In the genomic region with DNA sequence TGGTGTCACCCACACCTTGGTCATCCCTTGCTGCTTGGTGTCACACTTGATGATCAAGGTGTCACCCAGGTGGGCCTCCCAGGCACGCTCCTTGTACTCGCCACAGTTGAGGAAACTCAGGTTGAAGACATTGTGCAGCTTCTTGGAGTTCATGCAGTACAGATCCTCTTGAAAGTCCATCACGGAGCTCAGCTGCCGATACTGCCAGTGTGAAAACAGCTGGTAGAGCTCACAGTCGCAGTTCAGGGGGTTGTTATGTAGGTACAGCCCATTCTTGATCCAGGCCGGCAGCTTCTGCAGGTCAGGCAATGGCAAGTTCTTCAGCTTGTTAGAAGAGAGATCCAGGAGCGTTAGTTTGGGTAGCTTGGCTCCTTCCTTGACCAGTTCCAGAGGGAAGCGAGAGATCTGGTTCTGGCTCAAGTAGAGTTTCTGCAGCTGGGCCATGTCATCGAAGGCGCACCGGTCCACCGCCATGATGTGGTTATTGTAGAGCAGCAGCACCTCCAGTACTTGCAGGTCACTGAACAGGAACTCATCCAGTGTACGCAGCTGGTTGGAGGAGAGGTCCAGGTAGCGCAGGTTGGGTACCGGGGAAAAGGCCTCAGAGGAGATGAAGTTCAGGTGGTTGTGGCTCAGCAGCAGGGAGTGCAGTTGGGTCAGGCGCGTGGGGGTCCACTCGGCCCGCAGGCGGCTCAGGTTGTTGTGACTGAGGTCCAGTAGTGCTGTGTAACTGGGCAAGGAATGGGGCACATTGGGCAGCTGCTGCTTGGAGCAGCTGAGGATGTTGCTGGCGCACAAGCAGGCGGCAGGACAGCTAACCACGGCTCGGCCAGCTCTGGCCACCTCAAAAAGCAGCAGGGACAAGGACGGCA, we compare ENCODE assay signal across 14 cellular contexts. TPM values are rescaled to one million over a fixed set of nuclear protein-coding genes. Genes with fewer than 3 reads are reported as not detected.
DNase-seq lines count a peak whose midpoint lies in the region; ATAC-seq and TF ChIP-seq lines count a peak whose summit lies in the region.
"Had no signal": no experiment of that assay in that cellular context is flagged by ENCODE, and none has a peak within 500 bp of the region (broad histone marks: within the 10 kb centered on the region; RNA-seq: fewer than 3 reads in every experiment).

No MANE protein-coding gene starts in this region.

- H3K27ac ChIP-seq in heart left ventricle (no peak overlapping the region), subcutaneous abdominal adipose tissue (ENCODE audit: low read depth, low read length) (no peak overlapping the region)

- H3K4me1 Mint-ChIP-seq in activated naive CD8-positive, alpha-beta T cell treated with anti-CD3 and anti-CD28 coated beads for 36 hours = peaks cover 52% of the 10 kb centered on the region
- peaks cover 19 to 25% (median 20%) of the 10 kb centered on the region in 3 donors for H3K4me1 Mint-ChIP-seq in naive B cell

- no peak for TF ChIP-seq POLR2A in heart left ventricle (IDR thresholded peaks at IDR 0.05)

- peak overlapping the region; percentile 85 for H3K4me3 Mint-ChIP-seq in activated naive CD8-positive, alpha-beta T cell treated with anti-CD3 and anti-CD28 coated beads for 36 hours
- peak overlapping the region; percentile 70 to 91 (median 86) for H3K4me3 Mint-ChIP-seq in naive B cell

- H3K4me3 ChIP-seq in heart left ventricle (peak overlapping the region in 9 of 12 donors; percentile 60 to 90 (median 70)), subcutaneous abdominal adipose tissue (ENCODE audit: low read depth in 1 of 5, low read length in 5 of 5) (peak overlapping the region in 4 of 5 donors; percentile 78 to 84 (median 81))

- H3K27ac Mint-ChIP-seq in activated naive CD8-positive, alpha-beta T cell treated with anti-CD3 and anti-CD28 coated beads for 36 hours = peak overlapping the region; percentile 89
- peak overlapping the region in 4 of 6 donors; percentile 50 to 94 (median 68) for H3K27ac Mint-ChIP-seq in naive B cell

- no peaks in the 10 kb centered on the region for H3K9me3 Mint-ChIP-seq in activated naive CD8-positive, alpha-beta T cell treated with anti-CD3 and anti-CD28 coated beads for 36 hours
- no peaks in the 10 kb centered on the region for H3K9me3 Mint-ChIP-seq in naive B cell

- H3K9ac ChIP-seq in subcutaneous abdominal adipose tissue (ENCODE audit: low read length in 5 of 5) = peak overlapping the region in 1 of 5 donors; percentile 60

- peaks cover 2% of the 10 kb centered on the region for H3K36me3 Mint-ChIP-seq in activated naive CD8-positive, alpha-beta T cell treated with anti-CD3 and anti-CD28 coated beads for 36 hours
- no peaks in the 10 kb centered on the region for H3K36me3 Mint-ChIP-seq in naive B cell

- peaks cover 0 to 6% (median 0%) of the 10 kb centered on the region in 9 donors for H3K36me3 ChIP-seq in heart left ventricle
- H3K36me3 ChIP-seq in subcutaneous abdominal adipose tissue (ENCODE audit: control insufficient read depth in 5 of 5, insufficient read depth in 5 of 5, low read length in 5 of 5) = peaks cover 0 to 5% (median 3%) of the 10 kb centered on the region in 5 donors

- DNase-seq in heart left ventricle (no peak), Right ventricle myocardium superior (no peak), naive B cell (no peak), GOT3 (lab: John Stamatoyannopoulos, UW) (no peak)
- DNase-seq in activated naive CD8-positive, alpha-beta T cell treated with anti-CD3 and anti-CD28 coated beads for 36 hours = no peak
- DNase-seq: activated CD4-positive, CD25-positive, alpha-beta regulatory T cell treated with anti-CD3 and anti-CD28 coated beads, Interleukin-2, amount 50 U/mL, for 72 hours; NCI-H1092 treated with DMSO at 0.1 percent for 48 hours; NCI-H524; SIG-M5 had no signal

- ATAC-seq in heart left ventricle = no peak
- ATAC-seq in Right ventricle myocardium superior (ENCODE audit: poor library complexity) = no peak
- no peak for ATAC-seq in naive B cell (ENCODE audit: low read depth in 2 of 2)
- ATAC-seq in HG03135 (IDR thresholded peaks at IDR 0.05; ENCODE audit: unreplicated experiment) = no peak
- ATAC-seq in GM19395 (IDR thresholded peaks at IDR 0.05; ENCODE audit: unreplicated experiment) = no peak

- TF ChIP-seq CTCF in heart left ventricle (IDR thresholded peaks at IDR 0.05) = no peak

- H3K27me3 ChIP-seq in heart left ventricle (no peaks in the 10 kb centered on the region), subcutaneous abdominal adipose tissue (ENCODE audit: control insufficient read depth in 5 of 5, insufficient read depth in 4 of 5, low read length in 5 of 5) (no peaks in the 10 kb centered on the region)

- 85 to 90% (median 87%) methylated on average over 24 to 25 of the region's 25 CpGs for WGBS in heart left ventricle, 4 donors

- H3K9me3 ChIP-seq in heart left ventricle = no peaks in the 10 kb centered on the region
- no peaks in the 10 kb centered on the region for H3K9me3 ChIP-seq in subcutaneous abdominal adipose tissue (ENCODE audit: control insufficient read depth in 5 of 5, low read length in 5 of 5)

- peaks cover 0 to 18% (median 7%) of the 10 kb centered on the region in 12 donors for H3K4me1 ChIP-seq in heart left ventricle
- H3K4me1 ChIP-seq in subcutaneous abdominal adipose tissue (ENCODE audit: control insufficient read depth in 5 of 5, insufficient read depth in 5 of 5, low read length in 5 of 5) = peaks cover 0 to 18% (median 17%) of the 10 kb centered on the region in 5 donors

- H3K27me3 Mint-ChIP-seq in activated naive CD8-positive, alpha-beta T cell treated with anti-CD3 and anti-CD28 coated beads for 36 hours = no peaks in the 10 kb centered on the region
- peaks cover 7 to 39% (median 28%) of the 10 kb centered on the region in 3 donors for H3K27me3 Mint-ChIP-seq in naive B cell

- intact Hi-C loops in heart left ventricle (cut with DNase I) = no loop called here
- intact Hi-C loops in Right ventricle myocardium superior (cut with DNase I) = no loop called here

RNA-seq across cellular contexts. Expression of a gene that starts 1.3 kb away (rescaled TPM):
- total RNA-seq in heart left ventricle (10 to 100 TPM in 8 of 9 donors, 1 to 10 TPM in 1; 9.9 to 19.1 (median 14.9) TPM), Right ventricle myocardium superior (19.3 TPM)
- polyA plus RNA-seq in heart left ventricle (1 to 10 TPM; 4.6 to 6.2 TPM), naive B cell (ENCODE audit: low read depth in 6 of 6) (1 to 10 TPM in 3 of 6 donors, under 1 TPM in 2, not detected in 1; 0.37 to 1.8 (median 1.0) TPM)
- total RNA-seq in activated naive CD8-positive, alpha-beta T cell treated with anti-CD3 and anti-CD28 coated beads for 36 hours = 1 to 10 TPM; 2.1 to 2.5 TPM

RNA-seq across cellular contexts. Expression of a gene that starts 14.3 kb away (rescaled TPM):
- total RNA-seq in heart left ventricle = 1 to 10 TPM; 3.4 to 8.4 (median 5.1) TPM
- polyA plus RNA-seq in heart left ventricle = 1 to 10 TPM; 2.1 to 8.1 TPM
- 5.3 TPM for total RNA-seq in Right ventricle myocardium superior
- 1 to 10 TPM; 6.3 to 8.1 TPM for total RNA-seq in activated naive CD8-positive, alpha-beta T cell treated with anti-CD3 and anti-CD28 coated beads for 36 hours
- polyA plus RNA-seq in naive B cell (ENCODE audit: low read depth in 6 of 6) = 10 to 100 TPM in 5 of 6 donors, 1 to 10 TPM in 1; 9.3 to 13.2 (median 10.8) TPM

RNA-seq across cellular contexts. Expression of a gene that starts 24.5 kb away (rescaled TPM):
- total RNA-seq in heart left ventricle (1 to 10 TPM; 1.2 to 2.8 (median 2.1) TPM), Right ventricle myocardium superior (2.4 TPM)
- polyA plus RNA-seq in heart left ventricle (1 to 10 TPM; 2.0 to 3.8 TPM), naive B cell (ENCODE audit: low read depth in 6 of 6) (1 to 10 TPM; 3.0 to 9.2 (median 5.2) TPM)
- total RNA-seq in activated naive CD8-positive, alpha-beta T cell treated with anti-CD3 and anti-CD28 coated beads for 36 hours = 10 to 100 TPM; 14.6 to 15.6 TPM

RNA-seq across cellular contexts. Expression of a gene that starts 31.4 kb away (rescaled TPM):
- total RNA-seq in heart left ventricle (under 1 TPM in 6 of 9 donors, not detected in 3; 0.08 to 0.72 (median 0.21) TPM), Right ventricle myocardium superior (0.32 TPM)
- polyA plus RNA-seq in heart left ventricle (under 1 TPM in 1 of 2 donors, not detected in 1; 0.15 TPM), naive B cell (ENCODE audit: low read depth in 6 of 6) (under 1 TPM in 1 of 6 donors, not detected in 5; 0.09 TPM)
- under 1 TPM in 1 of 2 experiments, not detected in 1; 0.16 TPM for total RNA-seq in activated naive CD8-positive, alpha-beta T cell treated with anti-CD3 and anti-CD28 coated beads for 36 hours
- total RNA-seq: endothelial cell of umbilical vein, HT-29 had no signal
- polyA plus RNA-seq: endothelial cell of umbilical vein had no signal

RNA-seq across cellular contexts. Expression of a gene that starts 40.2 kb away (rescaled TPM):
- total RNA-seq in heart left ventricle (1 to 10 TPM; 1.5 to 5.4 (median 2.5) TPM), Right ventricle myocardium superior (2.4 TPM)
- polyA plus RNA-seq in heart left ventricle (1 to 10 TPM; 1.6 to 3.0 TPM), naive B cell (ENCODE audit: low read depth in 6 of 6) (10 to 100 TPM in 1 of 6 donors, 1 to 10 TPM in 5; 7.6 to 13.9 (median 8.9) TPM)
- 1 to 10 TPM; 8.4 TPM for total RNA-seq in activated naive CD8-positive, alpha-beta T cell treated with anti-CD3 and anti-CD28 coated beads for 36 hours
